8 cellular contexts compared by ENCODE assay signal in genomic region chr3:5195605-5196004, GRCh38. TPM values are rescaled to one million over a fixed set of nuclear protein-coding genes. Genes with fewer than 3 reads are reported as not detected.
DNase-seq lines count a peak whose midpoint lies in the region; ATAC-seq and TF ChIP-seq lines count a peak whose summit lies in the region.

No MANE protein-coding gene starts in this region.

- no peaks in the 10 kb centered on the region for H3K27me3 Mint-ChIP-seq in activated CD8-positive, alpha-beta memory T cell treated with anti-CD3 and anti-CD28 coated beads, Interleukin-2, amount 10 ng/mL, durations not matched to agents 7 days and 5 days
- no peaks in the 10 kb centered on the region for H3K27me3 Mint-ChIP-seq in stimulated activated naive CD8-positive, alpha-beta T cell treated with anti-CD3 and anti-CD28 coated beads, Interleukin-15, amount 100 ng/mL, for 72 hours
- no peaks in the 10 kb centered on the region for H3K27me3 Mint-ChIP-seq in H9 (ENCODE audit: low read depth)

- H3K56ac ChIP-seq in H9 (ENCODE audit: insufficient read length, low read depth, low read length), result no peak overlapping the region

- DNase-seq in activated CD8-positive, alpha-beta memory T cell treated with anti-CD3 and anti-CD28 coated beads, Interleukin-2, amount 10 ng/mL, durations not matched to agents 7 days and 5 days, result peak; percentile 60
- no peak for DNase-seq in activated CD8-positive, alpha-beta memory T cell treated with anti-CD3 and anti-CD28 coated beads, Interleukin-2, amount 50 U/mL, for 48 hours
- DNase-seq in SKM-1 treated with dmso at 0.1 percent for 144 hours (lab: John Stamatoyannopoulos, UW; ENCODE audit: unreplicated experiment), result peak; percentile 71
- no peak for DNase-seq in esophagus squamous epithelium (lab: John Stamatoyannopoulos, UW)
- peak in 1 of 2 donors; percentile 50 for DNase-seq in stimulated activated naive CD8-positive, alpha-beta T cell treated with anti-CD3 and anti-CD28 coated beads, Interleukin-15, amount 100 ng/mL, for 72 hours
- DNase-seq in WERI-Rb-1, result no peak
- DNase-seq in H9, result no peak
- DNase-seq in NCI-H82 (lab: John Stamatoyannopoulos, UW), result no peak

- peaks cover 4% of the 10 kb centered on the region for H3K79me1 ChIP-seq in H9 (ENCODE audit: insufficient read depth, low read depth, low read length, poor library complexity, severe bottlenecking)

- CTCF ChIA-PET in activated CD8-positive, alpha-beta memory T cell treated with anti-CD3 and anti-CD28 coated beads, Interleukin-2, amount 10 ng/mL, durations not matched to agents 7 days and 5 days (lab: Charles Lee), result interaction anchor here (0.9 to 3.6 kb wide), 3 partner anchors 8 to 374 kb away, joined by 3 to 25 read pairs (median 3); partner anchors contain the start of gene EDEM1

- no peaks in the 10 kb centered on the region for H3K9me3 ChIP-seq in esophagus squamous epithelium
- no peaks in the 10 kb centered on the region for H3K9me3 ChIP-seq in WERI-Rb-1 (ENCODE audit: severe bottlenecking)
- no peaks in the 10 kb centered on the region for H3K9me3 ChIP-seq in H9 (ENCODE audit: control insufficient read depth, low read depth, low read length)

- H3K27me3 ChIP-seq in esophagus squamous epithelium, result no peaks in the 10 kb centered on the region
- H3K27me3 ChIP-seq in WERI-Rb-1 (ENCODE audit: insufficient read depth, low read depth, severe bottlenecking), result no peaks in the 10 kb centered on the region
- H3K27me3 ChIP-seq in H9 (ENCODE audit: insufficient read depth, low read length), result no peaks in the 10 kb centered on the region

- peak overlapping the region; percentile 89 for H3K27ac Mint-ChIP-seq in activated CD8-positive, alpha-beta memory T cell treated with anti-CD3 and anti-CD28 coated beads, Interleukin-2, amount 10 ng/mL, durations not matched to agents 7 days and 5 days
- H3K27ac Mint-ChIP-seq in stimulated activated naive CD8-positive, alpha-beta T cell treated with anti-CD3 and anti-CD28 coated beads, Interleukin-15, amount 100 ng/mL, for 72 hours, result peak overlapping the region; percentile 98 to 99
- no peak overlapping the region; a peak in 2 of 7 replicates for H3K27ac Mint-ChIP-seq in H9

- no peak overlapping the region for H2BK20ac ChIP-seq in H9 (ENCODE audit: low read depth, low read length, poor library complexity, severe bottlenecking)

- H2AFZ ChIP-seq in H9 (ENCODE audit: low read length), result no peak overlapping the region

- H3K23ac ChIP-seq in H9 (ENCODE audit: insufficient read length, low read depth, low read length), result no peak overlapping the region

- no peak overlapping the region for H4K91ac ChIP-seq in H9 (ENCODE audit: insufficient read length, low read depth, low read length)

- no peak overlapping the region for H3T11ph ChIP-seq in H9 (ENCODE audit: low read length)

- H2BK15ac ChIP-seq in H9 (ENCODE audit: low read depth, low read length), result no peak overlapping the region

- H3K27ac ChIP-seq in esophagus squamous epithelium (peak overlapping the region; percentile 83 to 89 (median 86)), WERI-Rb-1 (no peak overlapping the region), H9 (ENCODE audit: insufficient read length, low read depth, low read length) (no peak overlapping the region)

- H3K9ac ChIP-seq in H9 (ENCODE audit: extremely low read depth, insufficient read length, low read length), result no peak overlapping the region

- peaks cover 85% of the 10 kb centered on the region for H3K4me1 Mint-ChIP-seq in activated CD8-positive, alpha-beta memory T cell treated with anti-CD3 and anti-CD28 coated beads, Interleukin-2, amount 10 ng/mL, durations not matched to agents 7 days and 5 days
- peaks cover 89% of the 10 kb centered on the region for H3K4me1 Mint-ChIP-seq in stimulated activated naive CD8-positive, alpha-beta T cell treated with anti-CD3 and anti-CD28 coated beads, Interleukin-15, amount 100 ng/mL, for 72 hours
- peaks cover 23 to 30% of the 10 kb centered on the region in 2 experiments for H3K4me1 Mint-ChIP-seq in H9

- H3K36me3 Mint-ChIP-seq in activated CD8-positive, alpha-beta memory T cell treated with anti-CD3 and anti-CD28 coated beads, Interleukin-2, amount 10 ng/mL, durations not matched to agents 7 days and 5 days, result peaks cover 64% of the 10 kb centered on the region
- peaks cover 22 to 29% (median 25%) of the 10 kb centered on the region in 3 experiments for H3K36me3 Mint-ChIP-seq in H9 (ENCODE audit: insufficient read depth in 1 of 3, low read depth in 3 of 3)

- H3K4me3 ChIP-seq in esophagus squamous epithelium, result no peak overlapping the region
- no peak overlapping the region for H3K4me3 ChIP-seq in WERI-Rb-1 (ENCODE audit: low read depth, low read length)

- intact Hi-C loops in esophagus squamous epithelium (cut with DNase I), result no loop called here

- H3K9me3 Mint-ChIP-seq in activated CD8-positive, alpha-beta memory T cell treated with anti-CD3 and anti-CD28 coated beads, Interleukin-2, amount 10 ng/mL, durations not matched to agents 7 days and 5 days (ENCODE audit: low read depth), result no peaks in the 10 kb centered on the region
- H3K9me3 Mint-ChIP-seq in stimulated activated naive CD8-positive, alpha-beta T cell treated with anti-CD3 and anti-CD28 coated beads, Interleukin-15, amount 100 ng/mL, for 72 hours, result peaks cover 0 to 10% of the 10 kb centered on the region in 2 donors
- no peaks in the 10 kb centered on the region for H3K9me3 Mint-ChIP-seq in H9

- H3K79me2 ChIP-seq in H9 (ENCODE audit: insufficient read depth, low read length), result peaks cover 7% of the 10 kb centered on the region; the same call in 1 of the 2 replicates

- H4K8ac ChIP-seq in H9 (replicated peaks; ENCODE audit: insufficient read length, low read depth, low read length), result no peak overlapping the region

- H3K23me2 ChIP-seq in H9 (ENCODE audit: insufficient read length, low read depth, low read length, poor library complexity, severe bottlenecking), result no peaks in the 10 kb centered on the region

- peaks cover 0 to 32% (median 0%) of the 10 kb centered on the region in 3 donors for H3K36me3 ChIP-seq in esophagus squamous epithelium
- peaks cover 10% of the 10 kb centered on the region; the same call in 1 of the 2 replicates for H3K36me3 ChIP-seq in WERI-Rb-1

- peaks cover 8 to 83% (median 41%) of the 10 kb centered on the region in 3 donors for H3K4me1 ChIP-seq in esophagus squamous epithelium
- H3K4me1 ChIP-seq in H9 (ENCODE audit: insufficient read depth, low read length), result peaks cover 2% of the 10 kb centered on the region; the same call in 1 of the 2 replicates

- H2BK5ac ChIP-seq in H9 (ENCODE audit: insufficient read length, low read length), result no peak overlapping the region

- no peak overlapping the region for H2BK120ac ChIP-seq in H9 (ENCODE audit: low read depth, low read length, poor library complexity, severe bottlenecking)

- WGBS in esophagus squamous epithelium, 2 donors, result 44 to 49% methylated on average over 2 of the region's 2 CpGs
- no CpG with 5 or more reads among the region's 2 CpGs for WGBS in H9 (ENCODE audit: extremely low coverage, insufficient read length, low lambda C conversion rate)

- H3K4me2 ChIP-seq in H9 (ENCODE audit: insufficient read depth, insufficient read length, low read length), result no peak overlapping the region

- no peak overlapping the region for H3K4ac ChIP-seq in H9 (ENCODE audit: low read depth, low read length)

- H2BK12ac ChIP-seq in H9 (ENCODE audit: insufficient read length, low read depth, low read length), result no peak overlapping the region

- peak; percentile 3 for ATAC-seq in activated CD8-positive, alpha-beta memory T cell treated with anti-CD3 and anti-CD28 coated beads, Interleukin-2, amount 10 ng/mL, durations not matched to agents 7 days and 5 days
- no peak for ATAC-seq in stimulated activated naive CD8-positive, alpha-beta T cell treated with anti-CD3 and anti-CD28 coated beads, Interleukin-15, amount 100 ng/mL, for 72 hours

- H3K4me3 Mint-ChIP-seq in activated CD8-positive, alpha-beta memory T cell treated with anti-CD3 and anti-CD28 coated beads, Interleukin-2, amount 10 ng/mL, durations not matched to agents 7 days and 5 days, result no peak overlapping the region
- H3K4me3 Mint-ChIP-seq in stimulated activated naive CD8-positive, alpha-beta T cell treated with anti-CD3 and anti-CD28 coated beads, Interleukin-15, amount 100 ng/mL, for 72 hours, result peak overlapping the region; percentile 75 to 82
- no peak overlapping the region for H3K4me3 Mint-ChIP-seq in H9

- H3K14ac ChIP-seq in H9 (ENCODE audit: insufficient read depth, low read length), result no peak overlapping the region

- no peaks in the 10 kb centered on the region for H4K20me1 ChIP-seq in H9 (ENCODE audit: control insufficient read depth, insufficient read depth, insufficient read length)

- H2AK5ac ChIP-seq in H9 (ENCODE audit: insufficient read length, low read length), result no peak overlapping the region

- TF ChIP-seq CTCF in esophagus squamous epithelium (IDR thresholded peaks at IDR 0.05) (no peak), WERI-Rb-1 (IDR thresholded peaks at IDR 0.05; ENCODE audit: low read depth, low read length) (no peak), H9 (conservative IDR thresholded peaks at IDR 0.05) (no peak)

- TF ChIP-seq POLR2A in esophagus squamous epithelium (IDR thresholded peaks at IDR 0.05), result no peak

- H3K18ac ChIP-seq in H9 (ENCODE audit: insufficient read length, low read depth, low read length), result no peak overlapping the region

- no peak overlapping the region for H4K5ac ChIP-seq in H9 (ENCODE audit: insufficient read length, low read depth, low read length)

RNA-seq across cellular contexts. Expression of gene EDEM1, which starts 8.1 kb away (rescaled TPM):
- 100 to 1,000 TPM in 1 of 2 experiments, 10 to 100 TPM in 1; 79.0 to 119 TPM for total RNA-seq in activated CD8-positive, alpha-beta memory T cell treated with anti-CD3 and anti-CD28 coated beads, Interleukin-2, amount 10 ng/mL, durations not matched to agents 7 days and 5 days
- total RNA-seq in esophagus squamous epithelium (10 to 100 TPM; 25.0 to 56.6 (median 40.2) TPM), H9 (2021) (11.6 and 11.7 TPM in 2 replicates)

Comparison
In these comparisons a context has a peak if more than half of its experiments do, and no peak if none do; other contexts are left out.
1. DNase-seq: peak in activated CD8-positive, alpha-beta memory T cell treated with anti-CD3 and anti-CD28 coated beads, Interleukin-2, amount 10 ng/mL, durations not matched to agents 7 days and 5 days (single experiment) and SKM-1 treated with dmso at 0.1 percent for 144 hours (single experiment); none in activated CD8-positive, alpha-beta memory T cell treated with anti-CD3 and anti-CD28 coated beads, Interleukin-2, amount 50 U/mL, for 48 hours (single experiment), esophagus squamous epithelium (single experiment), WERI-Rb-1 (single experiment), H9 (single experiment) and NCI-H82 (single experiment).
2. H3K27ac Mint-ChIP-seq: peak in activated CD8-positive, alpha-beta memory T cell treated with anti-CD3 and anti-CD28 coated beads, Interleukin-2, amount 10 ng/mL, durations not matched to agents 7 days and 5 days (single experiment) and stimulated activated naive CD8-positive, alpha-beta T cell treated with anti-CD3 and anti-CD28 coated beads, Interleukin-15, amount 100 ng/mL, for 72 hours (2 of 2); none in H9 (0 of 3).
3. H3K4me3 Mint-ChIP-seq: peak in stimulated activated naive CD8-positive, alpha-beta T cell treated with anti-CD3 and anti-CD28 coated beads, Interleukin-15, amount 100 ng/mL, for 72 hours (2 of 2); none in activated CD8-positive, alpha-beta memory T cell treated with anti-CD3 and anti-CD28 coated beads, Interleukin-2, amount 10 ng/mL, durations not matched to agents 7 days and 5 days (single experiment) and H9 (0 of 2).
4. H3K27ac ChIP-seq: peak in esophagus squamous epithelium (4 of 4); none in WERI-Rb-1 (single experiment) and H9 (single experiment).